In the genomic region with DNA sequence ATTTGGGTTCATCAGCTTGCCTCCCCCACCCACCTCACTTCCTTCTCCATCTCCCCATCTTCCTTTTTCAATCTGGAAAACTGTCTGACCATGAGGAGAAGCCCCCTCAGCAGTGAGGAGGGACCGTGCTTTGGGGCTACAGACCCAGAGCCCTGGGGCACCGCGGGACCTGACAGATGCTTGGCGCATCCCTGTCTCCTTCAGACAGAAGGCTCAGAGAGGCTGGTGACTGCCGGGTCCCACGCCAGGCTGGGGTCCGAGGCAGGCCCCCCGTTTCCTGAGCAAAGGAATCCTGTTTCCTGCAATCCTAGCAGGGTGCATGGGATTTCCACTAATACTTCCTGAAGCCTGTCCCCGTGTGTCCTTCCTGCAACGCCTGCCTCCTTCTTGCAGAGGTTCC, we compare ENCODE assay signal across 31 cellular contexts.
"Had no signal": no experiment of that assay in that cellular context is flagged by ENCODE, and none has a peak within 500 bp of the region (broad histone marks: within the 10 kb centered on the region; RNA-seq: fewer than 3 reads in every experiment).

No MANE protein-coding gene starts in this region.

- H3K36me3 Mint-ChIP-seq: activated naive CD4-positive, alpha-beta T cell treated with anti-CD3 and anti-CD28 coated beads, Interleukin-2, amount 10 ng/mL, durations not matched to agents 7 days and 5 days; activated naive CD8-positive, alpha-beta T cell treated with anti-CD3 and anti-CD28 coated beads, Interleukin-2, amount 10 ng/mL, durations not matched to agents 7 days and 5 days; naive thymus-derived CD4-positive, alpha-beta T cell; neural progenitor cell had no signal

- H3K27ac Mint-ChIP-seq: activated naive CD4-positive, alpha-beta T cell treated with anti-CD3 and anti-CD28 coated beads, Interleukin-2, amount 10 ng/mL, durations not matched to agents 7 days and 5 days; activated naive CD8-positive, alpha-beta T cell treated with anti-CD3 and anti-CD28 coated beads, Interleukin-2, amount 10 ng/mL, durations not matched to agents 7 days and 5 days; naive thymus-derived CD4-positive, alpha-beta T cell had no signal

- H3K9me3 Mint-ChIP-seq: activated naive CD8-positive, alpha-beta T cell treated with anti-CD3 and anti-CD28 coated beads, Interleukin-2, amount 10 ng/mL, durations not matched to agents 7 days and 5 days; neural progenitor cell had no signal

- ATAC-seq: activated CD4-positive, CD25-positive, alpha-beta regulatory T cell treated with anti-CD3 and anti-CD28 coated beads, Interleukin-2, amount 50 U/mL, for 24 hours; gastrocnemius medialis; left cardiac atrium; left ventricle myocardium superior; naive thymus-derived CD4-positive, alpha-beta T cell; right cardiac atrium had no signal

- H3K36me3 ChIP-seq: ascending aorta, cardiac muscle cell, colonic mucosa, gastrocnemius medialis, neural progenitor cell, stomach, suprapubic skin, tibial artery had no signal

- H3K4me3 Mint-ChIP-seq: activated naive CD4-positive, alpha-beta T cell treated with anti-CD3 and anti-CD28 coated beads, Interleukin-2, amount 10 ng/mL, durations not matched to agents 7 days and 5 days; activated naive CD8-positive, alpha-beta T cell treated with anti-CD3 and anti-CD28 coated beads, Interleukin-2, amount 10 ng/mL, durations not matched to agents 7 days and 5 days; brain; naive thymus-derived CD4-positive, alpha-beta T cell; neural progenitor cell had no signal

- H3K4me1 ChIP-seq: colonic mucosa, gastrocnemius medialis, neural progenitor cell had no signal

- DNase-seq: activated CD4-positive, alpha-beta T cell treated with anti-CD3 and anti-CD28 coated beads for 48 hours; activated CD4-positive, alpha-beta T cell treated with anti-CD3 and anti-CD28 coated beads, Interleukin-2, amount 50 U/mL, for 48 hours; activated CD8-positive, alpha-beta memory T cell treated with anti-CD3 and anti-CD28 coated beads for 24 hours; activated naive CD4-positive, alpha-beta T cell treated with anti-CD3 and anti-CD28 coated beads, Interleukin-2, amount 10 ng/mL, durations not matched to agents 7 days and 5 days; activated naive CD8-positive, alpha-beta T cell treated with anti-CD3 and anti-CD28 coated beads, Interleukin-2, amount 10 ng/mL, durations not matched to agents 7 days and 5 days; cerebellar nuclear complex; colonic mucosa; dorsolateral prefrontal cortex; effector memory CD4-positive, alpha-beta T cell; erythroblast; gastrocnemius medialis; glutamatergic neuron; left cardiac atrium; left ventricle myocardium superior; naive thymus-derived CD4-positive, alpha-beta T cell; occipital lobe; posterior cingulate gyrus; stimulated activated CD4-positive, alpha-beta T cell treated with anti-CD3 and anti-CD28 coated beads, Interleukin-12 subunit alpha, Interleukin-12 subunit beta, amount 100 ng/mL, for 4 hours; stimulated activated CD4-positive, alpha-beta T cell treated with anti-CD3 and anti-CD28 coated beads, Interleukin-4, amount 100 ng/mL, for 1 hour; stomach; T-helper 9 cell; tibial artery had no signal

- H3K4me3 ChIP-seq: ascending aorta, cardiac muscle cell, colonic mucosa, dorsolateral prefrontal cortex, gastrocnemius medialis, hepatocyte, neural progenitor cell, stomach, suprapubic skin, tibial artery had no signal

- H3K27me3 Mint-ChIP-seq: activated naive CD4-positive, alpha-beta T cell treated with anti-CD3 and anti-CD28 coated beads, Interleukin-2, amount 10 ng/mL, durations not matched to agents 7 days and 5 days; naive thymus-derived CD4-positive, alpha-beta T cell had no signal

- H3K9me3 ChIP-seq: ascending aorta, colonic mucosa, gastrocnemius medialis, stomach, suprapubic skin, tibial artery had no signal

- H3K27ac ChIP-seq: cardiac muscle cell, colonic mucosa, dorsolateral prefrontal cortex, gastrocnemius medialis, hepatocyte, neural progenitor cell, stomach, suprapubic skin, VCaP had no signal

- H3K27me3 ChIP-seq: ascending aorta, cardiac muscle cell, colonic mucosa, dorsolateral prefrontal cortex, gastrocnemius medialis, hepatocyte, neural progenitor cell, stomach, suprapubic skin, tibial artery had no signal
